In the genomic region with DNA sequence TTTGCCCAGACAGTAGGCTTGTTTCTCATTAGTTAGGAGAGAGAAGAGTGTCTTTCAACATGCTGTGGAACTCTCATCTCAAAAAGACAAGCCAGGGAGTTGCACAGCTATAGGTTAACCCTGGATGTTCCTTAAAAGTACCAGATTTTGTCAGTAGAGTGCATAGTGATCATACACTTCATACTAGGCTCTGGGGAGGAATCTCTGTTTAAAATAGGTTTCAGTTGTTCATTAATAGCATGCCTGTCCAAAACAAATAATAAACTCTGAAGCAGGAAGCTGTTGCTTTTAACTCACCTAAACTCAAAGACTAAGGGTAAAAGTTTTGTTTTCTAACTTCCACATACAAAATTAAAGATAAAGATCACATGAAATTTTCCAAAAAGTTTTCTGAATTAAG, we compare ENCODE assay signal across 25 cellular contexts.
A peak's percentile ranks its signal among the peaks of the same experiment; 100 is the strongest.
DNase-seq lines count a peak whose midpoint lies in the region; ATAC-seq, FAIRE-seq and TF ChIP-seq lines count a peak whose summit lies in the region.
"Had no signal": no experiment of that assay in that cellular context is flagged by ENCODE, and none has a peak within 500 bp of the region (broad histone marks: within the 10 kb centered on the region; RNA-seq: fewer than 3 reads in every experiment).

No MANE protein-coding gene starts in this region.

- no peaks in the 10 kb centered on the region for H3K36me3 Mint-ChIP-seq in progenitor cell of endocrine pancreas (ENCODE audit: insufficient read depth)
- H3K36me3 Mint-ChIP-seq: CD14-positive monocyte; CD8-positive, alpha-beta memory T cell had no signal

- FAIRE-seq in islet of Langerhans (lab: Jason Lieb, UNC), result peak; percentile 58
- FAIRE-seq: A549, D721Med, GM12892, H54 had no signal

- no peaks in the 10 kb centered on the region for H3K27me3 Mint-ChIP-seq in progenitor cell of endocrine pancreas
- H3K27me3 Mint-ChIP-seq: CD4-positive, alpha-beta T cell; CD8-positive, alpha-beta memory T cell had no signal

- ATAC-seq in body of pancreas, result no peak
- ATAC-seq: A549, GM23338 had no signal

- H3K36me3 ChIP-seq in body of pancreas (replicated peaks in 1 of 2; ENCODE audit: insufficient read depth in 1 of 2, low read depth in 2 of 2), result no peaks in the 10 kb centered on the region
- H3K36me3 ChIP-seq: BE2C; BLaER1 treated with 17β-estradiol and CSF1 and Interleukin-3, amounts not matched to agents 10 nM and 100 nM; HAP-1 had no signal

- H3K4me3 ChIP-seq in body of pancreas, result no peak overlapping the region
- H3K4me3 ChIP-seq: A549; BLaER1 treated with 17β-estradiol and CSF1 and Interleukin-3, amounts not matched to agents 10 nM and 100 nM; GM23338; HAP-1 had no signal

- H3K27ac Mint-ChIP-seq in progenitor cell of endocrine pancreas, result no peak overlapping the region
- H3K27ac Mint-ChIP-seq: CD14-positive monocyte; CD4-positive, alpha-beta T cell; CD8-positive, alpha-beta memory T cell; GM23338; HFFc6 had no signal

- no peaks in the 10 kb centered on the region for H3K9me3 Mint-ChIP-seq in progenitor cell of endocrine pancreas (ENCODE audit: low read depth)
- H3K9me3 Mint-ChIP-seq: CD14-positive monocyte, GM23338 had no signal

- TF ChIP-seq CTCF in VCaP (conservative IDR thresholded peaks at IDR 0.05) (peak; percentile 40), progenitor cell of endocrine pancreas (IDR thresholded peaks at IDR 0.05; ENCODE audit: unreplicated experiment) (no peak), body of pancreas (IDR thresholded peaks at IDR 0.05) (no peak)

- H3K9me3 ChIP-seq in body of pancreas, result no peaks in the 10 kb centered on the region
- H3K9me3 ChIP-seq: A549; BE2C; BLaER1 treated with 17β-estradiol and CSF1 and Interleukin-3, amounts not matched to agents 10 nM and 100 nM; HAP-1 had no signal

- peak; percentile 9 for DNase-seq in DMS53 (lab: John Stamatoyannopoulos, UW)
- DNase-seq in DMS53 treated with DMSO at 0.1 percent for 48 hours (lab: John Stamatoyannopoulos, UW; ENCODE audit: unreplicated experiment), result no peak
- DNase-seq in posterior cingulate gyrus, result no peak
- DNase-seq in progenitor cell of endocrine pancreas (ENCODE audit: low spot score, unreplicated experiment), result no peak
- DNase-seq in body of pancreas, result no peak
- no peak for DNase-seq in activated T-cell treated with anti-CD3 and anti-CD28 coated beads for 4 hours
- DNase-seq: 8988T; ACHN; AML-193; BE2C; CD4-positive, alpha-beta T cell; CD8-positive, alpha-beta memory T cell; DMS 273 treated with DMSO at 0.1 percent for 48 hours; DND-41; HFFc6 had no signal

- no peak for TF ChIP-seq POLR2A in body of pancreas (IDR thresholded peaks at IDR 0.05)

- H3K27me3 ChIP-seq in body of pancreas, result no peaks in the 10 kb centered on the region
- H3K27me3 ChIP-seq: BE2C; BLaER1 treated with 17β-estradiol and CSF1 and Interleukin-3, amounts not matched to agents 10 nM and 100 nM had no signal

- H3K4me1 ChIP-seq in body of pancreas, result peaks cover 4% of the 10 kb centered on the region
- H3K4me1 ChIP-seq: A549; BE2C; BLaER1 treated with 17β-estradiol and CSF1 and Interleukin-3, amounts not matched to agents 10 nM and 100 nM; HAP-1 had no signal

- H3K27ac ChIP-seq in VCaP (peak overlapping the region; percentile 78), body of pancreas (no peak overlapping the region)
- H3K27ac ChIP-seq: A549; BLaER1 treated with 17β-estradiol and CSF1 and Interleukin-3, amounts not matched to agents 10 nM and 100 nM had no signal

- intact Hi-C loops in posterior cingulate gyrus (cut with DNase I) (no loop called here), body of pancreas (cut with DNase I) (no loop called here)

- no peaks in the 10 kb centered on the region for H3K4me1 Mint-ChIP-seq in progenitor cell of endocrine pancreas (ENCODE audit: low read depth)
- H3K4me1 Mint-ChIP-seq: CD14-positive monocyte; CD8-positive, alpha-beta memory T cell; GM23338 had no signal

- no peak overlapping the region for H3K4me3 Mint-ChIP-seq in progenitor cell of endocrine pancreas (ENCODE audit: low read depth)
- H3K4me3 Mint-ChIP-seq: CD14-positive monocyte; CD4-positive, alpha-beta T cell; CD8-positive, alpha-beta memory T cell; GM23338; HFFc6 had no signal
